Comparison of ENCODE assay signal across 9 cellular contexts in genomic region chr2:160210599-160211138, GRCh38. TPM values are rescaled to one million over a fixed set of nuclear protein-coding genes. Genes with fewer than 3 reads are reported as not detected.
DNase-seq lines count a peak whose midpoint lies in the region; ATAC-seq, FAIRE-seq and TF ChIP-seq lines count a peak whose summit lies in the region.
"Had no signal": no experiment of that assay in that cellular context is flagged by ENCODE, and none has a peak within 500 bp of the region (broad histone marks: within the 10 kb centered on the region; RNA-seq: fewer than 3 reads in every experiment).

No MANE protein-coding gene starts in this region.

- no peaks in the 10 kb centered on the region for H3K4me1 ChIP-seq in CD8-positive, alpha-beta T cell (ENCODE audit: insufficient read depth, low read length)
- H3K4me1 ChIP-seq in RWPE2 (ENCODE audit: insufficient read depth, poor library complexity, severe bottlenecking) = peaks cover 53% of the 10 kb centered on the region
- H3K4me1 ChIP-seq in heart right ventricle = peaks cover 6 to 64% (median 20%) of the 10 kb centered on the region in 9 donors
- peaks cover 78% of the 10 kb centered on the region for H3K4me1 ChIP-seq in skeletal muscle satellite cell (ENCODE audit: control insufficient read depth, insufficient read depth, low read length)

- no peaks in the 10 kb centered on the region for H3K9me3 Mint-ChIP-seq in CD8-positive, alpha-beta T cell
- H3K9me3 Mint-ChIP-seq: T-helper 1 cell treated with Interleukin-12 subunit alpha and Interleukin-12 subunit beta and Interleukin-4 antibody, amounts not matched to agents 30 μg/mL and 1 μg/mL, for 36 hours had no signal

- TF ChIP-seq CTCF in CD8-positive, alpha-beta T cell (IDR thresholded peaks at IDR 0.05) = peak; percentile 85
- peak; percentile 79 for TF ChIP-seq CTCF in RWPE2 (IDR thresholded peaks at IDR 0.05; ENCODE audit: poor library complexity, severe bottlenecking)
- TF ChIP-seq CTCF in heart right ventricle (IDR thresholded peaks at IDR 0.05) = peak in 8 of 9 donors; percentile 31 to 76 (median 59)

- H3K4me3 Mint-ChIP-seq in CD8-positive, alpha-beta T cell = no peak overlapping the region
- H3K4me3 Mint-ChIP-seq: T-helper 1 cell treated with Interleukin-12 subunit alpha and Interleukin-12 subunit beta and Interleukin-4 antibody, amounts not matched to agents 30 μg/mL and 1 μg/mL, for 36 hours had no signal

- POLR2A ChIA-PET in CD8-positive, alpha-beta T cell (lab: Charles Lee) = no interaction called here

- no peaks in the 10 kb centered on the region for H3K36me3 ChIP-seq in CD8-positive, alpha-beta T cell (ENCODE audit: insufficient read depth, low read length)
- H3K36me3 ChIP-seq in RWPE2 (ENCODE audit: low read depth) (no peaks in the 10 kb centered on the region), heart right ventricle (no peaks in the 10 kb centered on the region), skeletal muscle satellite cell (ENCODE audit: insufficient read depth, low read length) (no peaks in the 10 kb centered on the region)

- no peak overlapping the region for H3K27ac ChIP-seq in CD8-positive, alpha-beta T cell (ENCODE audit: low read depth, low read length)
- H3K27ac ChIP-seq in RWPE2 (ENCODE audit: poor library complexity, severe bottlenecking) = peak overlapping the region; percentile 98
- H3K27ac ChIP-seq in heart right ventricle = peak overlapping the region in 1 of 10 donors; percentile 44

- H3K4me3 ChIP-seq in CD8-positive, alpha-beta T cell (ENCODE audit: low read depth, low read length) = no peak overlapping the region
- no peak overlapping the region for H3K4me3 ChIP-seq in RWPE2 (ENCODE audit: severe bottlenecking)
- H3K4me3 ChIP-seq in heart right ventricle = no peak overlapping the region
- H3K4me3 ChIP-seq in skeletal muscle satellite cell (ENCODE audit: low read length) = no peak overlapping the region

- CTCF ChIA-PET in CD8-positive, alpha-beta T cell (lab: Charles Lee) = interaction anchor here (0.7 to 6.8 kb wide), 14 partner anchors 9 to 1308 kb away, joined by 3 to 80 read pairs (median 4); no protein-coding TSS in a partner anchor

- peak; percentile 88 for FAIRE-seq in GM19239 (lab: Jason Lieb, UNC)

- H3K4me2 ChIP-seq in skeletal muscle satellite cell (ENCODE audit: low read length) = no peak overlapping the region

- peaks cover 9% of the 10 kb centered on the region for H3K27me3 Mint-ChIP-seq in CD8-positive, alpha-beta T cell (ENCODE audit: low read depth)

- H3K4me1 Mint-ChIP-seq in CD8-positive, alpha-beta T cell (ENCODE audit: low read depth) = peaks cover 7% of the 10 kb centered on the region

- DNase-seq in CD8-positive, alpha-beta T cell = peak; percentile 39 to 79 (median 67)
- DNase-seq in GM19239 (ENCODE audit: insufficient read length, low spot score) (peak; percentile 64), RWPE2 (ENCODE audit: low spot score) (no peak), heart right ventricle (peak; percentile 22 to 42), cerebellum (ENCODE audit: low spot score) (no peak)
- peak; percentile 48 for DNase-seq in activated effector memory CD4-positive, alpha-beta T cell treated with Interleukin-2 at 50 U/mL for 16 hours

- H3K27ac Mint-ChIP-seq in CD8-positive, alpha-beta T cell = no peak overlapping the region
- H3K27ac Mint-ChIP-seq: T-helper 1 cell treated with Interleukin-12 subunit alpha and Interleukin-12 subunit beta and Interleukin-4 antibody, amounts not matched to agents 30 μg/mL and 1 μg/mL, for 36 hours had no signal

- no peaks in the 10 kb centered on the region for H3K9me3 ChIP-seq in CD8-positive, alpha-beta T cell (ENCODE audit: low read length)
- H3K9me3 ChIP-seq in RWPE2 (ENCODE audit: severe bottlenecking) (no peaks in the 10 kb centered on the region), heart right ventricle (peaks cover 0 to 7% (median 0%) of the 10 kb centered on the region in 11 donors), skeletal muscle satellite cell (replicated peaks; ENCODE audit: low read length) (no peaks in the 10 kb centered on the region)

- WGBS in heart right ventricle, 2 donors = 65 to 69% methylated on average over 11 of the region's 11 CpGs

- H3K36me3 Mint-ChIP-seq in CD8-positive, alpha-beta T cell = no peaks in the 10 kb centered on the region

- H3K27me3 ChIP-seq in CD8-positive, alpha-beta T cell (ENCODE audit: insufficient read depth, low read length) = no peaks in the 10 kb centered on the region
- H3K27me3 ChIP-seq in RWPE2 (ENCODE audit: insufficient read depth, poor library complexity, severe bottlenecking) (no peaks in the 10 kb centered on the region), heart right ventricle (no peaks in the 10 kb centered on the region), skeletal muscle satellite cell (ENCODE audit: control insufficient read depth, insufficient read depth, low read length) (no peaks in the 10 kb centered on the region)

- H3K9ac ChIP-seq in skeletal muscle satellite cell (ENCODE audit: low read depth, low read length) = peak overlapping the region; percentile 59

- peak; percentile 91 for ATAC-seq in CD8-positive, alpha-beta T cell
- peak; percentile 90 for ATAC-seq in HG03175 (IDR thresholded peaks at IDR 0.05; ENCODE audit: unreplicated experiment)
- no peak for ATAC-seq in RWPE2 (ENCODE audit: low read depth)
- ATAC-seq in heart right ventricle = no peak

- intact Hi-C loops in CD8-positive, alpha-beta T cell (cut with DNase I, micrococcal nuclease) = loop anchor here (1.0 to 2.0 kb wide), 4 partner anchors 100 to 1310 kb away; no protein-coding TSS in a partner anchor
- intact Hi-C loops in heart right ventricle (cut with DNase I) = no loop called here

RNA-seq across cellular contexts. Expression of gene ITGB6, which starts 10.6 kb away (rescaled TPM):
- total RNA-seq in CD8-positive, alpha-beta T cell = not detected
- 1 to 10 TPM in 7 of 10 donors, under 1 TPM in 3; 0.18 to 3.5 (median 1.3) TPM for total RNA-seq in heart right ventricle
- under 1 TPM; 0.09 to 0.73 TPM for polyA plus RNA-seq in heart right ventricle
- 0.25 and 2.2 TPM in 2 replicates for total RNA-seq in skeletal muscle satellite cell (2012; rRNA removed)
- total RNA-seq in cerebellum = 0.27 TPM

Comparison
In these comparisons a context has a peak if more than half of its experiments do, and no peak if none do; other contexts are left out.
1. ATAC-seq: peak in CD8-positive, alpha-beta T cell (single experiment) and HG03175 (single experiment); none in RWPE2 (single experiment) and heart right ventricle (0 of 8).
2. DNase-seq: peak in CD8-positive, alpha-beta T cell (7 of 7), GM19239 (single experiment), activated effector memory CD4-positive, alpha-beta T cell treated with Interleukin-2 at 50 U/mL for 16 hours (single experiment) and heart right ventricle (2 of 2); none in RWPE2 (single experiment) and cerebellum (single experiment).
3. intact Hi-C loops: an anchor here in CD8-positive, alpha-beta T cell (1.0 to 2.0 kb wide); none called in heart right ventricle.
4. Peak in every context shown above with its lines, with median percentiles within 50 percentile points of each other: CTCF ChIP-seq.